8 cellular contexts compared by ENCODE assay signal in the genomic region with DNA sequence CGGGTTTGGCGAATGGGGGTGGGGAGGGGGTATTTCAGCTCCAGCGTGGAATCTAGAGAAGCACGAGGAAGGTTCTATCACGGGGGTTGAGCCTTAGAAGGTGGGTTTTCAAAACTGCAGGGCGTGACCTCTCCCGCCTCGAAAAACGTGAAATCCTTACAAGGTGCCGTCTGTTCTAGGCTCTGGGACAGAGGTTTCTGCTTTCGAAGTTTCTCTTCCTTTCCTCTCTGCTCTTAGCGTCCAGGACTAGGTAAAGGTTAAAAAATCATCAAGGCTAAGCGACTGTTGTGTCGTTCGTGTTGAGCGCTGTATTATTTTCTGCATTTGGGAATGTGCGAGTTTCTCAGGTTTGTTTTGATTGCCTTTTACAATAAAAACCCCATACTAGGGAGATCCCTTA. TPM values are rescaled to one million over a fixed set of nuclear protein-coding genes. Genes with fewer than 3 reads are reported as not detected.
DNase-seq lines count a peak whose midpoint lies in the region; ATAC-seq and TF ChIP-seq lines count a peak whose summit lies in the region.

No MANE protein-coding gene starts in this region.

- H3K9me3 Mint-ChIP-seq in stimulated activated naive CD8-positive, alpha-beta T cell treated with anti-CD3 and anti-CD28 coated beads, Interleukin-15, Interleukin-2, amounts not matched to agents 100 ng/mL and 50 ng/mL, for 24 hours, result peaks cover 4% of the 10 kb centered on the region
- H3K9me3 Mint-ChIP-seq in naive thymus-derived CD4-positive, alpha-beta T cell, result no peaks in the 10 kb centered on the region

- H3K27ac ChIP-seq in dorsolateral prefrontal cortex, result peak overlapping the region in 20 of 59 donors; percentile 4 to 88 (median 46)
- H3K27ac ChIP-seq in naive thymus-derived CD4-positive, alpha-beta T cell (ENCODE audit: low read depth, low read length), result no peak overlapping the region

- H3K27ac Mint-ChIP-seq in stimulated activated naive CD8-positive, alpha-beta T cell treated with anti-CD3 and anti-CD28 coated beads, Interleukin-15, Interleukin-2, amounts not matched to agents 100 ng/mL and 50 ng/mL, for 24 hours, result no peak overlapping the region
- H3K27ac Mint-ChIP-seq in naive thymus-derived CD4-positive, alpha-beta T cell, result peak overlapping the region in 6 of 9 donors; percentile 29 to 75 (median 58)

- ATAC-seq in stimulated activated naive CD8-positive, alpha-beta T cell treated with anti-CD3 and anti-CD28 coated beads, Interleukin-15, Interleukin-2, amounts not matched to agents 100 U/mL and 50 U/mL, for 24 hours, result no peak
- no peak for ATAC-seq in naive thymus-derived CD4-positive, alpha-beta T cell
- ATAC-seq in HG03342 (IDR thresholded peaks at IDR 0.05; ENCODE audit: unreplicated experiment), result no peak
- ATAC-seq in HG03108 (IDR thresholded peaks at IDR 0.05; ENCODE audit: unreplicated experiment), result no peak

- H3K4me3 Mint-ChIP-seq in stimulated activated naive CD8-positive, alpha-beta T cell treated with anti-CD3 and anti-CD28 coated beads, Interleukin-15, Interleukin-2, amounts not matched to agents 100 ng/mL and 50 ng/mL, for 24 hours, result peak overlapping the region; percentile 54
- peak overlapping the region; percentile 60 to 88 (median 76) for H3K4me3 Mint-ChIP-seq in naive thymus-derived CD4-positive, alpha-beta T cell

- TF ChIP-seq CTCF in dorsolateral prefrontal cortex (IDR thresholded peaks at IDR 0.05 in 54 of 56, conservative IDR thresholded peaks at IDR 0.05 in 2 of 56; ENCODE audit: low read depth in 1 of 56, partially characterized antibody in 56 of 56), result no peak

- no peaks in the 10 kb centered on the region for H3K9me3 ChIP-seq in naive thymus-derived CD4-positive, alpha-beta T cell (ENCODE audit: control insufficient read depth in 2 of 3, low read length in 3 of 3)

- DNase-seq in stimulated activated naive CD8-positive, alpha-beta T cell treated with anti-CD3 and anti-CD28 coated beads, Interleukin-15, Interleukin-2, amounts not matched to agents 100 U/mL and 50 U/mL, for 24 hours, result no peak
- DNase-seq in dorsolateral prefrontal cortex (no peak), activated gamma-delta T cell (lab: John Stamatoyannopoulos, UW) (no peak), NCI-H1092 treated with DMSO at 0.1 percent for 48 hours (lab: John Stamatoyannopoulos, UW) (no peak)
- no peak for DNase-seq in naive thymus-derived CD4-positive, alpha-beta T cell

- peaks cover 6% of the 10 kb centered on the region for H3K27me3 Mint-ChIP-seq in stimulated activated naive CD8-positive, alpha-beta T cell treated with anti-CD3 and anti-CD28 coated beads, Interleukin-15, Interleukin-2, amounts not matched to agents 100 ng/mL and 50 ng/mL, for 24 hours
- peaks cover 0 to 14% (median 0%) of the 10 kb centered on the region in 5 donors for H3K27me3 Mint-ChIP-seq in naive thymus-derived CD4-positive, alpha-beta T cell

- peak overlapping the region; percentile 3 to 77 (median 61) for H3K4me3 ChIP-seq in dorsolateral prefrontal cortex
- no peak overlapping the region for H3K4me3 ChIP-seq in naive thymus-derived CD4-positive, alpha-beta T cell (ENCODE audit: low read length)

- peaks cover 0 to 32% (median 6%) of the 10 kb centered on the region in 45 donors for H3K27me3 ChIP-seq in dorsolateral prefrontal cortex
- no peaks in the 10 kb centered on the region for H3K27me3 ChIP-seq in naive thymus-derived CD4-positive, alpha-beta T cell (ENCODE audit: control insufficient read depth in 2 of 2, insufficient read depth in 2 of 2, low read length in 2 of 2)

- peaks cover 0 to 17% of the 10 kb centered on the region in 2 donors for H3K4me1 ChIP-seq in naive thymus-derived CD4-positive, alpha-beta T cell (ENCODE audit: control insufficient read depth in 2 of 2, insufficient read depth in 2 of 2, low read length in 2 of 2)

- POLR2A ChIA-PET in naive thymus-derived CD4-positive, alpha-beta T cell (lab: Charles Lee), result no interaction called here

- no peaks in the 10 kb centered on the region for H3K36me3 Mint-ChIP-seq in stimulated activated naive CD8-positive, alpha-beta T cell treated with anti-CD3 and anti-CD28 coated beads, Interleukin-15, Interleukin-2, amounts not matched to agents 100 ng/mL and 50 ng/mL, for 24 hours (ENCODE audit: low read depth)
- peaks cover 0 to 3% (median 0%) of the 10 kb centered on the region in 5 donors for H3K36me3 Mint-ChIP-seq in naive thymus-derived CD4-positive, alpha-beta T cell

- CTCF ChIA-PET in naive thymus-derived CD4-positive, alpha-beta T cell (lab: Charles Lee), result interaction anchor here (0.7 kb wide), 1 partner anchor 124 kb away, joined by 3 read pairs; no protein-coding TSS in a partner anchor

- intact Hi-C loops in dorsolateral prefrontal cortex (cut with DNase I), result loop anchor here in 1 of 2 donors (5.0 kb wide), 1 partner anchor 161 kb away; a partner anchor contains a TSS
- intact Hi-C loops in naive thymus-derived CD4-positive, alpha-beta T cell (cut with micrococcal nuclease), result loop anchor here (5.0 to 10.0 kb wide), 5 partner anchors 56 to 624 kb away; a partner anchor contains a TSS

- H3K4me1 Mint-ChIP-seq in stimulated activated naive CD8-positive, alpha-beta T cell treated with anti-CD3 and anti-CD28 coated beads, Interleukin-15, Interleukin-2, amounts not matched to agents 100 ng/mL and 50 ng/mL, for 24 hours (ENCODE audit: low read depth), result peaks cover 28% of the 10 kb centered on the region
- peaks cover 23 to 48% (median 36%) of the 10 kb centered on the region in 7 donors for H3K4me1 Mint-ChIP-seq in naive thymus-derived CD4-positive, alpha-beta T cell

- H3K36me3 ChIP-seq in naive thymus-derived CD4-positive, alpha-beta T cell (ENCODE audit: control insufficient read depth in 2 of 3, insufficient read depth in 3 of 3, low read length in 3 of 3), result no peaks in the 10 kb centered on the region

RNA-seq across cellular contexts. Expression of a gene that starts 1.1 kb away (rescaled TPM):
- 100 to 1,000 TPM; 140 to 347 (median 232) TPM for total RNA-seq in dorsolateral prefrontal cortex
- 10 to 100 TPM; 14.9 to 26.4 (median 22.4) TPM for total RNA-seq in naive thymus-derived CD4-positive, alpha-beta T cell
- 10 to 100 TPM; 35.4 to 40.0 TPM for polyA plus RNA-seq in naive thymus-derived CD4-positive, alpha-beta T cell

Comparison
In these comparisons a context has a peak if more than half of its experiments do, and no peak if none do; other contexts are left out.
1. RNA of a gene that starts 1.1 kb away (total RNA-seq): 140 to 347 TPM in dorsolateral prefrontal cortex; 14.9 to 26.4 TPM in naive thymus-derived CD4-positive, alpha-beta T cell; every median in the first group is over 4 times any median in the second.